Comparison of ENCODE assay signal across 15 cellular contexts in genomic region chr14:65134651-65135579, GRCh38. TPM values are rescaled to one million over a fixed set of nuclear protein-coding genes. Genes with fewer than 3 reads are reported as not detected.
DNase-seq lines count a peak whose midpoint lies in the region; ATAC-seq and TF ChIP-seq lines count a peak whose summit lies in the region.
"Had no signal": no experiment of that assay in that cellular context is flagged by ENCODE, and none has a peak within 500 bp of the region (broad histone marks: within the 10 kb centered on the region; RNA-seq: fewer than 3 reads in every experiment).

No MANE protein-coding gene starts in this region.

- WGBS in mesenchymal stem cell = 92% methylated on average over 11 of the region's 12 CpGs

- H3K27me3 Mint-ChIP-seq in activated naive CD4-positive, alpha-beta T cell treated with anti-CD3 and anti-CD28 coated beads for 36 hours (ENCODE audit: low read depth) = no peaks in the 10 kb centered on the region
- H3K27me3 Mint-ChIP-seq in stimulated activated naive CD8-positive, alpha-beta T cell treated with anti-CD3 and anti-CD28 coated beads, Interleukin-15, amount 100 ng/mL, for 72 hours = no peaks in the 10 kb centered on the region

- no peak overlapping the region for H2BK12ac ChIP-seq in mesenchymal stem cell (ENCODE audit: low read length in 2 of 2)

- H3K27ac Mint-ChIP-seq in activated naive CD4-positive, alpha-beta T cell treated with anti-CD3 and anti-CD28 coated beads, Interleukin-2, amount 50 U/mL, for 72 hours = peak overlapping the region; percentile 52 to 58
- H3K27ac Mint-ChIP-seq in activated naive CD4-positive, alpha-beta T cell treated with anti-CD3 and anti-CD28 coated beads for 36 hours = no peak overlapping the region
- no peak overlapping the region for H3K27ac Mint-ChIP-seq in stimulated activated naive CD8-positive, alpha-beta T cell treated with anti-CD3 and anti-CD28 coated beads, Interleukin-15, amount 100 ng/mL, for 72 hours
- H3K27ac Mint-ChIP-seq: activated T-helper 1 cell treated with anti-CD3 and anti-CD28 coated beads, Interleukin-12 subunit alpha, Interleukin-12 subunit beta, Interleukin-2, Interleukin-4 antibody, amounts not matched to agents 30 ng/mL and 10 ng/mL and 1 ng/mL, durations not matched to agents 14 hours and 24 hours and 36 hours had no signal

- TF ChIP-seq POLR2A in uterus (IDR thresholded peaks at IDR 0.05) = no peak

- H3K79me1 ChIP-seq in mesenchymal stem cell (replicated peaks; ENCODE audit: low read length, poor library complexity, severe bottlenecking) = no peaks in the 10 kb centered on the region

- peaks cover 5% of the 10 kb centered on the region for H3K4me1 Mint-ChIP-seq in activated naive CD4-positive, alpha-beta T cell treated with anti-CD3 and anti-CD28 coated beads for 36 hours (ENCODE audit: low read depth)
- peaks cover 18% of the 10 kb centered on the region for H3K4me1 Mint-ChIP-seq in stimulated activated naive CD8-positive, alpha-beta T cell treated with anti-CD3 and anti-CD28 coated beads, Interleukin-15, amount 100 ng/mL, for 72 hours

- no peak overlapping the region for H3K14ac ChIP-seq in mesenchymal stem cell (ENCODE audit: low read length in 2 of 2)

- H2BK120ac ChIP-seq in mesenchymal stem cell (ENCODE audit: low read depth, low read length) = no peak overlapping the region

- no peak overlapping the region for H3K18ac ChIP-seq in mesenchymal stem cell (ENCODE audit: low read depth in 1 of 2, low read length in 2 of 2)

- H3K4me1 ChIP-seq in mesenchymal stem cell (ENCODE audit: control insufficient read depth, insufficient read depth, low read depth, low read length) = peaks cover 8% of the 10 kb centered on the region
- no peaks in the 10 kb centered on the region for H3K4me1 ChIP-seq in uterus

- H2BK15ac ChIP-seq in mesenchymal stem cell (ENCODE audit: low read depth, poor library complexity, severe bottlenecking) = no peak overlapping the region

- no peaks in the 10 kb centered on the region for H3K9me3 Mint-ChIP-seq in activated naive CD4-positive, alpha-beta T cell treated with anti-CD3 and anti-CD28 coated beads, Interleukin-2, amount 50 U/mL, for 72 hours
- no peaks in the 10 kb centered on the region for H3K9me3 Mint-ChIP-seq in activated naive CD4-positive, alpha-beta T cell treated with anti-CD3 and anti-CD28 coated beads for 36 hours
- H3K9me3 Mint-ChIP-seq in stimulated activated naive CD8-positive, alpha-beta T cell treated with anti-CD3 and anti-CD28 coated beads, Interleukin-15, amount 100 ng/mL, for 72 hours = no peaks in the 10 kb centered on the region
- H3K9me3 Mint-ChIP-seq: activated T-helper 1 cell treated with anti-CD3 and anti-CD28 coated beads, Interleukin-12 subunit alpha, Interleukin-12 subunit beta, Interleukin-2, Interleukin-4 antibody, amounts not matched to agents 30 ng/mL and 10 ng/mL and 1 ng/mL, durations not matched to agents 14 hours and 24 hours and 36 hours had no signal

- H4K91ac ChIP-seq in mesenchymal stem cell (ENCODE audit: low read length) = no peak overlapping the region

- H3K36me3 Mint-ChIP-seq in activated naive CD4-positive, alpha-beta T cell treated with anti-CD3 and anti-CD28 coated beads, Interleukin-2, amount 50 U/mL, for 72 hours = no peaks in the 10 kb centered on the region
- no peaks in the 10 kb centered on the region for H3K36me3 Mint-ChIP-seq in activated naive CD4-positive, alpha-beta T cell treated with anti-CD3 and anti-CD28 coated beads for 36 hours (ENCODE audit: low read depth)

- no peak for DNase-seq in activated naive CD4-positive, alpha-beta T cell treated with anti-CD3 and anti-CD28 coated beads, Interleukin-2, amount 50 U/mL, for 72 hours (ENCODE audit: low spot score in 2 of 2)
- no peak for DNase-seq in activated naive CD4-positive, alpha-beta T cell treated with anti-CD3 and anti-CD28 coated beads for 36 hours
- DNase-seq in NCI-H2171 treated with DMSO at 0.1 percent for 48 hours (lab: John Stamatoyannopoulos, UW) = peak; percentile 81
- peak; percentile 12 for DNase-seq in fibroblast of peridontal ligament (ENCODE audit: extremely low read depth)
- DNase-seq in stimulated activated naive CD8-positive, alpha-beta T cell treated with anti-CD3 and anti-CD28 coated beads, Interleukin-15, amount 100 ng/mL, for 72 hours = no peak
- no peak for DNase-seq in mesenchymal stem cell
- DNase-seq in uterus = no peak
- no peak for DNase-seq in UCSD-AML1 (lab: John Stamatoyannopoulos, UW; ENCODE audit: unreplicated experiment)
- DNase-seq: activated CD4-positive, alpha-beta T cell treated with anti-CD3 and anti-CD28 coated beads for 4 hours; HCEC 1CT; left ventricle myocardium inferior; NCI-H187; occipital lobe; OCI-M1 had no signal

- no peak overlapping the region for H2AK5ac ChIP-seq in mesenchymal stem cell (ENCODE audit: low read length, severe bottlenecking)

- intact Hi-C loops in activated naive CD4-positive, alpha-beta T cell treated with anti-CD3 and anti-CD28 coated beads for 36 hours (cut with micrococcal nuclease) = no loop called here
- intact Hi-C loops in uterus (cut with DNase I; ENCODE audit: low total_unique reads) = no loop called here

- CTCF ChIA-PET in activated naive CD4-positive, alpha-beta T cell treated with anti-CD3 and anti-CD28 coated beads for 36 hours (lab: Charles Lee) = interaction anchor here (0.7 kb wide), 1 partner anchor 29 kb away, joined by 3 read pairs; no protein-coding TSS in a partner anchor

- H3K36me3 ChIP-seq in mesenchymal stem cell (ENCODE audit: control insufficient read depth in 1 of 2, insufficient read depth in 2 of 2, low read depth in 1 of 2, low read length in 2 of 2) (no peaks in the 10 kb centered on the region), uterus (no peaks in the 10 kb centered on the region)
- H3K36me3 ChIP-seq: left ventricle myocardium inferior had no signal

- H3K27me3 ChIP-seq in mesenchymal stem cell (ENCODE audit: control insufficient read depth in 1 of 2, insufficient read depth in 1 of 2, low read length in 2 of 2) = no peaks in the 10 kb centered on the region
- H3K27me3 ChIP-seq in uterus = no peaks in the 10 kb centered on the region

- H3K9me3 ChIP-seq in mesenchymal stem cell (ENCODE audit: control insufficient read depth, low read length) = no peaks in the 10 kb centered on the region
- H3K9me3 ChIP-seq in uterus = no peaks in the 10 kb centered on the region
- H3K9me3 ChIP-seq: left ventricle myocardium inferior had no signal

- no peak overlapping the region for H3K4ac ChIP-seq in mesenchymal stem cell (ENCODE audit: low read depth in 1 of 2, low read length in 2 of 2)

- no peak overlapping the region for H3K9ac ChIP-seq in mesenchymal stem cell (ENCODE audit: low read length)

- H2AFZ ChIP-seq in mesenchymal stem cell (ENCODE audit: low read depth, low read length) = no peak overlapping the region

- no peak overlapping the region for H3K4me2 ChIP-seq in mesenchymal stem cell (ENCODE audit: low read length, poor library complexity, severe bottlenecking)

- no peak overlapping the region for H3K27ac ChIP-seq in mesenchymal stem cell (ENCODE audit: low read length, poor library complexity, severe bottlenecking)
- H3K27ac ChIP-seq in uterus = no peak overlapping the region
- H3K27ac ChIP-seq: left ventricle myocardium inferior had no signal

- no peak overlapping the region for H4K8ac ChIP-seq in mesenchymal stem cell (ENCODE audit: low read length)

- H3K4me3 ChIP-seq in mesenchymal stem cell (ENCODE audit: insufficient read depth in 1 of 2, low read depth in 1 of 2, low read length in 2 of 2) (no peak overlapping the region), uterus (no peak overlapping the region)
- H3K4me3 ChIP-seq: left ventricle myocardium inferior had no signal

- H3K23ac ChIP-seq in mesenchymal stem cell (ENCODE audit: low read length in 2 of 2) = no peak overlapping the region

- peak; percentile 35 to 36 for ATAC-seq in activated naive CD4-positive, alpha-beta T cell treated with anti-CD3 and anti-CD28 coated beads, Interleukin-2, amount 50 U/mL, for 72 hours
- peak; percentile 39 for ATAC-seq in stimulated activated naive CD8-positive, alpha-beta T cell treated with anti-CD3 and anti-CD28 coated beads, Interleukin-15, amount 100 ng/mL, for 72 hours

- H3K4me3 Mint-ChIP-seq in activated naive CD4-positive, alpha-beta T cell treated with anti-CD3 and anti-CD28 coated beads for 36 hours = no peak overlapping the region
- peak overlapping the region in 1 of 2 donors; percentile 16 for H3K4me3 Mint-ChIP-seq in stimulated activated naive CD8-positive, alpha-beta T cell treated with anti-CD3 and anti-CD28 coated beads, Interleukin-15, amount 100 ng/mL, for 72 hours
- H3K4me3 Mint-ChIP-seq: activated T-helper 1 cell treated with anti-CD3 and anti-CD28 coated beads, Interleukin-12 subunit alpha, Interleukin-12 subunit beta, Interleukin-2, Interleukin-4 antibody, amounts not matched to agents 30 ng/mL and 10 ng/mL and 1 ng/mL, durations not matched to agents 14 hours and 24 hours and 36 hours had no signal

- H2BK5ac ChIP-seq in mesenchymal stem cell (ENCODE audit: low read depth, low read length, poor library complexity, severe bottlenecking) = no peak overlapping the region

- no peak for TF ChIP-seq CTCF in uterus (IDR thresholded peaks at IDR 0.05)

RNA-seq across cellular contexts. Expression of gene MAX, which starts 32.6 kb away (rescaled TPM):
- 100 to 1,000 TPM in 1 of 2 donors, 10 to 100 TPM in 1; 84.2 to 107 TPM for total RNA-seq in activated naive CD4-positive, alpha-beta T cell treated with anti-CD3 and anti-CD28 coated beads, Interleukin-2, amount 50 U/mL, for 72 hours
- total RNA-seq in activated naive CD4-positive, alpha-beta T cell treated with anti-CD3 and anti-CD28 coated beads for 36 hours = 10 to 100 TPM; 67.9 to 75.1 TPM
- polyA plus RNA-seq in mesenchymal stem cell (2013, experiment 1 of 2) = 85.2 TPM
- 85.6 TPM for polyA plus RNA-seq in mesenchymal stem cell (2013, experiment 2 of 2)
- total RNA-seq in uterus = 100 to 1,000 TPM in 1 of 4 donors, 10 to 100 TPM in 3; 32.6 to 153 (median 68.4) TPM

Comparison
In these comparisons a context has a peak if more than half of its experiments do, and no peak if none do; other contexts are left out.
1. H3K27ac Mint-ChIP-seq: peak in activated naive CD4-positive, alpha-beta T cell treated with anti-CD3 and anti-CD28 coated beads, Interleukin-2, amount 50 U/mL, for 72 hours (2 of 2); none in activated naive CD4-positive, alpha-beta T cell treated with anti-CD3 and anti-CD28 coated beads for 36 hours (single experiment) and stimulated activated naive CD8-positive, alpha-beta T cell treated with anti-CD3 and anti-CD28 coated beads, Interleukin-15, amount 100 ng/mL, for 72 hours (0 of 2).
2. DNase-seq: peak in NCI-H2171 treated with DMSO at 0.1 percent for 48 hours (single experiment) and fibroblast of peridontal ligament (single experiment); none in activated naive CD4-positive, alpha-beta T cell treated with anti-CD3 and anti-CD28 coated beads, Interleukin-2, amount 50 U/mL, for 72 hours (0 of 2), activated naive CD4-positive, alpha-beta T cell treated with anti-CD3 and anti-CD28 coated beads for 36 hours (single experiment), stimulated activated naive CD8-positive, alpha-beta T cell treated with anti-CD3 and anti-CD28 coated beads, Interleukin-15, amount 100 ng/mL, for 72 hours (0 of 2), mesenchymal stem cell (single experiment), uterus (0 of 2) and UCSD-AML1 (single experiment).